12 cellular contexts compared by ENCODE assay signal in the genomic region with DNA sequence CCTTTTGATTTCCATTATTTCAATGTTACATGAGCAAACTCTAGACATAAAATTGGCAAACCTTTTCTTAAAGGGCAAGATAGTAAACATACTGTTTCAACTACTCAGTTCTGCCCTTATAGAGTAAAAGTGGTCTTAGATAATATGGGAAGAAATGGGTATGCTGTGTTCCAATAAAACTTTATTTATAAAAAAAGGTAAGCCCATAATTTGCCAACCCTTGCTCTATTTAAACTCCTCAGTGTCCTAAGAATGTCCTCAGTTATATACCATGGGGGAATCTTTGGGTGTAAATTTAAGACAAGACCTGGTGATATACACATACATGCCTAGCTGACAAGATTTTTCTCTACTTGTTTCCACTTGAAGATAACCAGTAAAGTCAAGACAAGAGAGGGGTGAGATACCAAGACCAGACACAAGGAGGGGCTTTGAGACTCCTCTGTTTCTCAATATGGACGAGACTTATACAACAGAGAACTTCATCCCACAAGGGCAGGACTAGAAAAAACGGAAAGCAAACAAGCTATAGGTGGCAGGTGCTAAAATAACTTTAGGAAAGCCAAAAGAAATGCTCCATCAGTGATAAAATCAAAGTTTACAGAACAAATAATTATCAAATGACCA. TPM values are rescaled to one million over a fixed set of nuclear protein-coding genes. Genes with fewer than 3 reads are reported as not detected.
A peak's percentile ranks its signal among the peaks of the same experiment; 100 is the strongest.
DNase-seq lines count a peak whose midpoint lies in the region; ATAC-seq and TF ChIP-seq lines count a peak whose summit lies in the region.
"Had no signal": no experiment of that assay in that cellular context is flagged by ENCODE, and none has a peak within 500 bp of the region (broad histone marks: within the 10 kb centered on the region; RNA-seq: fewer than 3 reads in every experiment).

No MANE protein-coding gene starts in this region.

- TF ChIP-seq CTCF in BJ (IDR thresholded peaks at IDR 0.05; ENCODE audit: insufficient read depth, low read depth, low read length) (peak; percentile 7; the same call in 1 of the 2 replicates), fibroblast of pulmonary artery (IDR thresholded peaks at IDR 0.05; ENCODE audit: low read length, missing control alignments) (peak; percentile 36), omental fat pad (IDR thresholded peaks at IDR 0.05) (no peak), dorsolateral prefrontal cortex (IDR thresholded peaks at IDR 0.05 in 54 of 56, conservative IDR thresholded peaks at IDR 0.05 in 2 of 56; ENCODE audit: low read depth in 1 of 56, partially characterized antibody in 56 of 56) (no peak)

- no peak for DNase-seq in BJ (ENCODE audit: low read depth)
- peak; percentile 23 for DNase-seq in RKO (ENCODE audit: low spot score)
- DNase-seq in fibroblast of pulmonary artery (ENCODE audit: low read depth): peak; percentile 46
- no peak for DNase-seq in MG63
- DNase-seq in omental fat pad (ENCODE audit: low spot score): no peak
- no peak for DNase-seq in dorsolateral prefrontal cortex
- DNase-seq: body of pancreas, NCI-H187, spleen had no signal

- H3K9me3 ChIP-seq in MG63: 0 out of 2 replicates have a peak, but pooled peaks cover 2% of the 10 kb centered on the region
- H3K9me3 ChIP-seq: body of pancreas, thoracic aorta had no signal

- POLR2A ChIA-PET in BJ (lab: Charles Lee): no interaction called here

- ATAC-seq in GM21529 (IDR thresholded peaks at IDR 0.05; ENCODE audit: unreplicated experiment) (peak; percentile 52), HG03457 (IDR thresholded peaks at IDR 0.05; ENCODE audit: unreplicated experiment) (no peak), omental fat pad (ENCODE audit: low FRiP score) (no peak)

- intact Hi-C loops in dorsolateral prefrontal cortex (cut with DNase I): no loop called here

- no peak overlapping the region for H3K27ac ChIP-seq in dorsolateral prefrontal cortex
- H3K27ac ChIP-seq: thoracic aorta had no signal

- H3K4me3 ChIP-seq in BJ (ENCODE audit: low read depth, low read length) (no peak overlapping the region), fibroblast of pulmonary artery (replicated peaks; ENCODE audit: low read depth, low read length) (no peak overlapping the region), MG63 (no peak overlapping the region), dorsolateral prefrontal cortex (no peak overlapping the region)
- H3K4me3 ChIP-seq: body of pancreas, spleen, thoracic aorta had no signal

- CTCF ChIA-PET in BJ (lab: Yijun Ruan, JAX): interaction anchor here (1.2 to 2.5 kb wide), 3 partner anchors 10 to 242 kb away, joined by 3 to 9 read pairs (median 3); a partner anchor contains a TSS

- H3K36me3 ChIP-seq in BJ (ENCODE audit: control insufficient read depth, insufficient read depth, low read length) (no peaks in the 10 kb centered on the region), MG63 (peaks cover 12% of the 10 kb centered on the region)
- H3K36me3 ChIP-seq: thoracic aorta had no signal

- H3K27me3 ChIP-seq in BJ (ENCODE audit: control insufficient read depth, insufficient read depth, low read length) (no peaks in the 10 kb centered on the region), MG63 (no peaks in the 10 kb centered on the region), dorsolateral prefrontal cortex (no peaks in the 10 kb centered on the region)
- H3K27me3 ChIP-seq: body of pancreas, spleen had no signal

RNA-seq across cellular contexts. Expression of a gene that starts 10.5 kb away (rescaled TPM):
- 113 and 243 TPM in 2 replicates for polyA plus RNA-seq in BJ (2011; rRNA removed)
- polyA minus RNA-seq in BJ (2011; rRNA and poly(A)+ RNA removed): 38.5 and 39.7 TPM in 2 replicates
- total RNA-seq in MG63 (2014; rRNA removed; shearing (Covaris generic); ENCODE audit: low replicate concordance): 235 and 327 TPM in 2 replicates
- total RNA-seq in omental fat pad (100 to 1,000 TPM; 136 to 245 (median 202) TPM), dorsolateral prefrontal cortex (100 to 1,000 TPM; 105 to 251 (median 168) TPM)

RNA-seq across cellular contexts. Expression of a gene that starts 44.5 kb away (rescaled TPM):
- 1.7 and 2.6 TPM in 2 replicates for polyA plus RNA-seq in BJ (2011; rRNA removed)
- polyA minus RNA-seq in BJ (2011; rRNA and poly(A)+ RNA removed): 2.7 and 5.1 TPM in 2 replicates
- 3.8 and 4.6 TPM in 2 replicates for total RNA-seq in MG63 (2014; rRNA removed; shearing (Covaris generic); ENCODE audit: low replicate concordance)
- total RNA-seq in omental fat pad: 1 to 10 TPM; 1.8 to 4.3 (median 2.6) TPM
- total RNA-seq in dorsolateral prefrontal cortex: 10 to 100 TPM in 119 of 120 experiments, 1 to 10 TPM in 1; 9.7 to 29.5 (median 16.8) TPM

Comparison
In these comparisons a context has a peak if more than half of its experiments do, and no peak if none do; other contexts are left out.
1. DNase-seq: peak in RKO (single experiment) and fibroblast of pulmonary artery (single experiment); none in BJ (single experiment), MG63 (single experiment), omental fat pad (single experiment) and dorsolateral prefrontal cortex (0 of 10).
2. CTCF ChIP-seq: peak in BJ (single experiment) and fibroblast of pulmonary artery (single experiment); none in omental fat pad (0 of 3) and dorsolateral prefrontal cortex (0 of 56).